8 cellular contexts compared by ENCODE assay signal in genomic region chr5:176388341-176389113, GRCh38. TPM values are rescaled to one million over a fixed set of nuclear protein-coding genes. Genes with fewer than 3 reads are reported as not detected.
DNase-seq lines count a peak whose midpoint lies in the region; ATAC-seq, FAIRE-seq and TF ChIP-seq lines count a peak whose summit lies in the region.

A gene with protein sequence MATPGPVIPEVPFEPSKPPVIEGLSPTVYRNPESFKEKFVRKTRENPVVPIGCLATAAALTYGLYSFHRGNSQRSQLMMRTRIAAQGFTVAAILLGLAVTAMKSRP (plus strand): TSS chr5:176388751. CDS start chr5:176388820, 69 bp downstream.
TSS of gene NOP16 (minus strand) at chr5:176388598. CDS start at chr5:176388539, 59 bp downstream.

- H4K20me1 ChIP-seq in OCI-LY3 (ENCODE audit: insufficient read depth, low read length) (no peaks in the 10 kb centered on the region), endothelial cell of umbilical vein (replicated peaks; ENCODE audit: control insufficient read depth, extremely low read depth, insufficient read depth, low read length) (no peaks in the 10 kb centered on the region)

- TF ChIP-seq POLR2A in endothelial cell of umbilical vein (IDR thresholded peaks at IDR 0.05; ENCODE audit: low read depth, low read length), result peak; percentile 74

- H3K4me3 ChIP-seq in OCI-LY3 (ENCODE audit: low read length) (peak within 1 kb of the TSS; percentile 96), endothelial cell of umbilical vein (replicated peaks in 1 of 3; ENCODE audit: insufficient read depth in 1 of 3, low read depth in 1 of 3, low read length in 3 of 3) (peak within 1 kb of the TSS; percentile 64 to 85 (median 65))

- POLR2A ChIA-PET in endothelial cell of umbilical vein (lab: Charles Lee), result interaction anchor here (0.8 kb wide), 2 partner anchors 20 to 149 kb away, joined by 3 to 4 read pairs; no protein-coding TSS in a partner anchor

- H3K27me3 ChIP-seq in OCI-LY3 (ENCODE audit: low read depth, low read length) (no peaks in the 10 kb centered on the region), endothelial cell of umbilical vein (ENCODE audit: control insufficient read depth in 2 of 2, insufficient read depth in 2 of 2, low read length in 2 of 2) (no peaks in the 10 kb centered on the region)

- H3K9ac ChIP-seq in OCI-LY3 (ENCODE audit: low read length) (peak within 1 kb of the TSS; percentile 98), endothelial cell of umbilical vein (replicated peaks; ENCODE audit: extremely low read depth, insufficient read depth, low read length) (peak within 1 kb of the TSS; percentile 89)

- H3K4me1 ChIP-seq in OCI-LY3 (ENCODE audit: low read length) (peaks cover 11% of the 10 kb centered on the region), endothelial cell of umbilical vein (ENCODE audit: control insufficient read depth, extremely low read depth, insufficient read depth, low read length) (peaks cover 14% of the 10 kb centered on the region)

- TF ChIP-seq CTCF in OCI-LY3 (IDR thresholded peaks at IDR 0.05; ENCODE audit: low read depth, low read length) (no peak), endothelial cell of umbilical vein (IDR thresholded peaks at IDR 0.05; ENCODE audit: extremely low read depth in 1 of 2, insufficient read depth in 1 of 2, low read depth in 1 of 2, low read length in 2 of 2) (no peak)

- H2AFZ ChIP-seq in OCI-LY3 (ENCODE audit: low read depth, low read length), result peak within 1 kb of the TSS; percentile 94; the same call in 1 of the 2 replicates
- H2AFZ ChIP-seq in endothelial cell of umbilical vein (ENCODE audit: low read depth, low read length), result peak within 1 kb of the TSS; percentile 85

- H3K9me3 ChIP-seq in OCI-LY3 (ENCODE audit: insufficient read depth, low read length) (no peaks in the 10 kb centered on the region), endothelial cell of umbilical vein (replicated peaks; ENCODE audit: control insufficient read depth, insufficient read depth, low read length) (no peaks in the 10 kb centered on the region)

- BruUV-seq in endothelial cell of umbilical vein (replicated peaks; lab: Mats Ljungman, UMichigan), result no TSS peak

- peak within 1 kb of the TSS; percentile 96 for H3K4me2 ChIP-seq in OCI-LY3 (ENCODE audit: low read length)
- peak within 1 kb of the TSS; percentile 91 for H3K4me2 ChIP-seq in endothelial cell of umbilical vein (ENCODE audit: insufficient read depth, low read length)

- DNase-seq in D341Med (ENCODE audit: low spot score) (peak; percentile 89), HuH-7 (ENCODE audit: low spot score) (peak; percentile 97), endothelial cell of umbilical vein (ENCODE audit: low read depth, low spot score) (peak; percentile 98), midbrain (lab: John Stamatoyannopoulos, UW) (peak; percentile 98)
- DNase-seq in activated CD8-positive, alpha-beta memory T cell treated with anti-CD3 and anti-CD28 coated beads, Interleukin-2, amount 50 U/mL, for 48 hours, result peak; percentile 98
- peak; percentile 95 to 99 for DNase-seq in stimulated activated CD8-positive, alpha-beta memory T cell treated with anti-CD3 and anti-CD28 coated beads, Interleukin-2, amount 100 ng/mL, for 1 hour (ENCODE audit: low read depth in 2 of 2)

- intact Hi-C loops in endothelial cell of umbilical vein (cut with micrococcal nuclease), result loop anchor here (1.0 to 10.0 kb wide), 8 partner anchors 23 to 1206 kb away; partner anchors contain the start of genes ARL10, CLTB, FAF2 and KIAA1191

- peak; percentile 85 for ATAC-seq in GM21515 (IDR thresholded peaks at IDR 0.05; ENCODE audit: unreplicated experiment)

- peak; percentile 99 for FAIRE-seq in endothelial cell of umbilical vein (lab: Jason Lieb, UNC)

- no peaks in the 10 kb centered on the region for H3K9me1 ChIP-seq in endothelial cell of umbilical vein (replicated peaks; ENCODE audit: control insufficient read depth, extremely low read depth, insufficient read depth, low read length)

- H3K79me2 ChIP-seq in OCI-LY3 (ENCODE audit: low read length) (peaks cover 61% of the 10 kb centered on the region), endothelial cell of umbilical vein (ENCODE audit: control insufficient read depth, insufficient read depth, low read length) (peaks cover 34% of the 10 kb centered on the region)

- dilution Hi-C loops in endothelial cell of umbilical vein (cut with MboI; ENCODE audit: extremely low pct_ligation_motif_present, low sequenced_read_pairs), result no loop called here

- CTCF ChIA-PET in endothelial cell of umbilical vein (lab: Charles Lee), result interaction anchor here (0.8 to 1.5 kb wide), 2 partner anchors 27 to 154 kb away, joined by 3 to 4 read pairs; no protein-coding TSS in a partner anchor

- peaks cover 51% of the 10 kb centered on the region for H3K36me3 ChIP-seq in OCI-LY3 (replicated peaks; ENCODE audit: low read depth, low read length)
- peaks cover 9 to 18% of the 10 kb centered on the region in 2 experiments for H3K36me3 ChIP-seq in endothelial cell of umbilical vein (ENCODE audit: control insufficient read depth in 2 of 2, extremely low read depth in 1 of 2, insufficient read depth in 2 of 2, low read length in 2 of 2)

- peak within 1 kb of the TSS; percentile 92 for H3K27ac ChIP-seq in OCI-LY3 (ENCODE audit: low read length)
- H3K27ac ChIP-seq in endothelial cell of umbilical vein (ENCODE audit: insufficient read depth, low read depth, low read length), result peak within 1 kb of the TSS; percentile 79

TF ChIP-seq in endothelial cell of umbilical vein, 7 proteins besides CTCF, POLR2A, EP300 and RAD21:
- TF ChIP-seq MYC (IDR thresholded peaks at IDR 0.05; ENCODE audit: low read depth, low read length) (peak; percentile 100), GATA2 (IDR thresholded peaks at IDR 0.05; ENCODE audit: insufficient read depth, insufficient read length, low read depth, low read length) (no peak), POLR2AphosphoS5 (IDR thresholded peaks at IDR 0.05; ENCODE audit: insufficient read depth, low read depth, low read length) (peak; percentile 50), FOS (IDR thresholded peaks at IDR 0.05; ENCODE audit: borderline replicate concordance, insufficient read depth, low read length) (no peak), JUN (IDR thresholded peaks at IDR 0.05; ENCODE audit: borderline replicate concordance, insufficient read depth, insufficient read length, low read depth) (no peak)
- TF ChIP-seq, protein P1, sequence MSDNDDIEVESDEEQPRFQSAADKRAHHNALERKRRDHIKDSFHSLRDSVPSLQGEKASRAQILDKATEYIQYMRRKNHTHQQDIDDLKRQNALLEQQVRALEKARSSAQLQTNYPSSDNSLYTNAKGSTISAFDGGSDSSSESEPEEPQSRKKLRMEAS (IDR thresholded peaks at IDR 0.05; ENCODE audit: insufficient read depth, insufficient read length), result peak; percentile 97

RNA-seq across cellular contexts. Expression of the first gene that starts in this region (rescaled TPM):
- total RNA-seq in endothelial cell of umbilical vein, result 96.2 and 103 TPM in 2 replicates
- polyA plus RNA-seq in endothelial cell of umbilical vein, result 210 and 294 TPM in 2 replicates
- polyA plus RNA-seq in endothelial cell of umbilical vein (2011; cell fraction: cytosol; rRNA removed), result 184 and 199 TPM in 2 replicates
- polyA plus RNA-seq in endothelial cell of umbilical vein (2011; cell fraction: nucleus; rRNA removed), result 40.5 and 55.6 TPM in 2 replicates
- polyA plus RNA-seq in endothelial cell of umbilical vein (2012), result 86.8 and 116 TPM in 2 replicates
- 54.1 and 62.4 TPM in 2 replicates for polyA minus RNA-seq in endothelial cell of umbilical vein
- 96.4 TPM for polyA minus RNA-seq in endothelial cell of umbilical vein (2011; cell fraction: cytosol; rRNA and poly(A)+ RNA removed)
- 17.6 and 19.1 TPM in 2 replicates for polyA minus RNA-seq in endothelial cell of umbilical vein (2011; cell fraction: nucleus; rRNA and poly(A)+ RNA removed)

RNA-seq across cellular contexts. Expression of gene NOP16, which starts in this region (rescaled TPM):
- 47.4 and 51.6 TPM in 2 replicates for total RNA-seq in endothelial cell of umbilical vein
- 31.1 and 41.1 TPM in 2 replicates for polyA plus RNA-seq in endothelial cell of umbilical vein
- polyA plus RNA-seq in endothelial cell of umbilical vein (2011; cell fraction: cytosol; rRNA removed), result 58.5 and 68.0 TPM in 2 replicates
- polyA plus RNA-seq in endothelial cell of umbilical vein (2011; cell fraction: nucleus; rRNA removed), result 53.7 and 60.0 TPM in 2 replicates
- polyA plus RNA-seq in endothelial cell of umbilical vein (2012), result 46.9 and 65.5 TPM in 2 replicates
- polyA minus RNA-seq in endothelial cell of umbilical vein, result 15.0 and 20.5 TPM in 2 replicates
- polyA minus RNA-seq in endothelial cell of umbilical vein (2011; cell fraction: cytosol; rRNA and poly(A)+ RNA removed), result 36.2 TPM
- polyA minus RNA-seq in endothelial cell of umbilical vein (2011; cell fraction: nucleus; rRNA and poly(A)+ RNA removed), result 12.4 and 19.0 TPM in 2 replicates

Comparison
In these comparisons a context has a peak if more than half of its experiments do, and no peak if none do; other contexts are left out.
1. Peak in every context shown above with its lines: DNase-seq, ATAC-seq, H3K4me3 ChIP-seq and H3K27ac ChIP-seq.